Comparison of ENCODE assay signal across 9 cellular contexts in genomic region chrX:137432609-137433008, GRCh38.
DNase-seq lines count a peak whose midpoint lies in the region; ATAC-seq and TF ChIP-seq lines count a peak whose summit lies in the region.
"Had no signal": no experiment of that assay in that cellular context is flagged by ENCODE, and none has a peak within 500 bp of the region (broad histone marks: within the 10 kb centered on the region; RNA-seq: fewer than 3 reads in every experiment).

No MANE protein-coding gene starts in this region.

- H3K4me1 ChIP-seq in prostate gland (replicated peaks), result no peaks in the 10 kb centered on the region

- TF ChIP-seq CTCF in GM12873 (IDR thresholded peaks at IDR 0.05; ENCODE audit: insufficient read depth, low read depth, low read length, missing control alignments) (peak; percentile 72), prostate gland (IDR thresholded peaks at IDR 0.05) (peak in 1 of 4 experiments; percentile 14)

- no peaks in the 10 kb centered on the region for H3K36me3 ChIP-seq in prostate gland

- H3K36me3 Mint-ChIP-seq in stimulated activated effector memory CD8-positive, alpha-beta T cell treated with anti-CD3 and anti-CD28 coated beads, Interleukin-12 subunit alpha, Interleukin-12 subunit beta, amount 100 ng/mL, for 72 hours, result no peaks in the 10 kb centered on the region

- intact Hi-C loops in prostate gland (cut with DNase I), result no loop called here

- peaks cover 11% of the 10 kb centered on the region for H3K9me3 Mint-ChIP-seq in stimulated activated effector memory CD8-positive, alpha-beta T cell treated with anti-CD3 and anti-CD28 coated beads, Interleukin-12 subunit alpha, Interleukin-12 subunit beta, amount 100 ng/mL, for 72 hours

- no peak overlapping the region for H3K27ac ChIP-seq in prostate gland

- 14% methylated on average over 1 of the region's 1 CpG for WGBS in prostate gland

- DNase-seq in OCI-M1 (lab: John Stamatoyannopoulos, UW) (peak; percentile 14), kidney tubule cell (ENCODE audit: low spot score) (peak; percentile 14), prostate gland (ENCODE audit: low spot score) (no peak)
- no peak for DNase-seq in stimulated activated effector memory CD8-positive, alpha-beta T cell treated with anti-CD3 and anti-CD28 coated beads, Interleukin-12 subunit alpha, Interleukin-12 subunit beta, amount 100 ng/mL, for 72 hours (ENCODE audit: low spot score in 2 of 2)
- DNase-seq: posterior cingulate gyrus had no signal

- H3K27ac Mint-ChIP-seq in stimulated activated effector memory CD8-positive, alpha-beta T cell treated with anti-CD3 and anti-CD28 coated beads, Interleukin-12 subunit alpha, Interleukin-12 subunit beta, amount 100 ng/mL, for 72 hours, result no peak overlapping the region

- H3K4me3 ChIP-seq in prostate gland, result no peak overlapping the region

- H3K4me3 Mint-ChIP-seq in stimulated activated effector memory CD8-positive, alpha-beta T cell treated with anti-CD3 and anti-CD28 coated beads, Interleukin-12 subunit alpha, Interleukin-12 subunit beta, amount 100 ng/mL, for 72 hours, result no peak overlapping the region

- TF ChIP-seq POLR2A in prostate gland (IDR thresholded peaks at IDR 0.05), result no peak

- no peaks in the 10 kb centered on the region for H3K4me1 Mint-ChIP-seq in stimulated activated effector memory CD8-positive, alpha-beta T cell treated with anti-CD3 and anti-CD28 coated beads, Interleukin-12 subunit alpha, Interleukin-12 subunit beta, amount 100 ng/mL, for 72 hours

- H3K27me3 ChIP-seq in prostate gland (replicated peaks; ENCODE audit: insufficient read depth), result peaks cover 2% of the 10 kb centered on the region

- ATAC-seq in HG02852 (IDR thresholded peaks at IDR 0.05; ENCODE audit: unreplicated experiment), result peak; percentile 66
- no peak for ATAC-seq in GM18870 (IDR thresholded peaks at IDR 0.05; ENCODE audit: unreplicated experiment)
- no peak for ATAC-seq in stimulated activated effector memory CD8-positive, alpha-beta T cell treated with anti-CD3 and anti-CD28 coated beads, Interleukin-12 subunit alpha, Interleukin-12 subunit beta, amount 100 ng/mL, for 72 hours
- ATAC-seq in HG03175 (IDR thresholded peaks at IDR 0.05; ENCODE audit: unreplicated experiment), result no peak

- no peaks in the 10 kb centered on the region for H3K9me3 ChIP-seq in prostate gland

Comparison
In these comparisons a context has a peak if more than half of its experiments do, and no peak if none do; other contexts are left out.
1. DNase-seq: peak in OCI-M1 (single experiment) and kidney tubule cell (single experiment); none in prostate gland (single experiment) and stimulated activated effector memory CD8-positive, alpha-beta T cell treated with anti-CD3 and anti-CD28 coated beads, Interleukin-12 subunit alpha, Interleukin-12 subunit beta, amount 100 ng/mL, for 72 hours (0 of 2).